In genomic region chr6:27157461-27158315, GRCh38 we compare ENCODE assay signal across 1 cellular context.
TF ChIP-seq lines count a peak whose summit lies in the region.

No MANE protein-coding gene starts in this region.

TF ChIP-seq in GM12878, 131 proteins besides CTCF, POLR2A, EP300 and RAD21 (continued from another document and continues in another):
- TF ChIP-seq ZBTB4 (CRISPR knock-in tag; IDR thresholded peaks at IDR 0.05) (no peak), RELA (IDR thresholded peaks at IDR 0.05; ENCODE audit: borderline replicate concordance, partially characterized antibody) (peak; percentile 21), ZNF622 (IDR thresholded peaks at IDR 0.05) (no peak), FOXM1 (IDR thresholded peaks at IDR 0.05; ENCODE audit: low read depth, low read length) (peak; percentile 63; the same call in 1 of the 2 replicates), POU2F2 (IDR thresholded peaks at IDR 0.05; ENCODE audit: borderline replicate concordance, low read depth, low read length) (0 out of 3 replicates have a peak, but pooled peaks have one; percentile 17), JUND (IDR thresholded peaks at IDR 0.05; ENCODE audit: low read depth, low read length) (no peak), CEBPB (IDR thresholded peaks at IDR 0.05; ENCODE audit: borderline replicate concordance in 1 of 2, low read depth in 2 of 2, low read length in 2 of 2) (0 out of 4 replicates have a peak, but pooled peaks of 1 of the 2 experiments have one; percentile 34), TBL1XR1 (IDR thresholded peaks at IDR 0.05; ENCODE audit: low read depth, low read length) (no peak), CHD4 (IDR thresholded peaks at IDR 0.05) (no peak), REST (IDR thresholded peaks at IDR 0.05; ENCODE audit: low read depth, low read length) (no peak), GABPA (IDR thresholded peaks at IDR 0.05; ENCODE audit: low read depth) (peak; percentile 50; the same call in 1 of the 2 replicates), CREB1 (IDR thresholded peaks at IDR 0.05; ENCODE audit: low read depth) (peak; percentile 50; the same call in 1 of the 2 replicates), E4F1 (IDR thresholded peaks at IDR 0.05; ENCODE audit: borderline replicate concordance, partially characterized antibody) (no peak), FOS (IDR thresholded peaks at IDR 0.05; ENCODE audit: borderline replicate concordance, extremely low read depth, insufficient read length) (no peak), BCL3 (IDR thresholded peaks at IDR 0.05; ENCODE audit: borderline replicate concordance, insufficient read depth, low read depth, low read length, poor library complexity, severe bottlenecking) (no peak), LARP7 (IDR thresholded peaks at IDR 0.05) (no peak; the same call in 1 of the 2 replicates), SMAD1 (IDR thresholded peaks at IDR 0.05; ENCODE audit: low read depth, partially characterized antibody) (no peak), ASH2L (IDR thresholded peaks at IDR 0.05; ENCODE audit: borderline replicate concordance, low read depth) (no peak), MEF2B (IDR thresholded peaks at IDR 0.05; ENCODE audit: partially characterized antibody, poor library complexity, severe bottlenecking) (peak; percentile 33), MAX (IDR thresholded peaks at IDR 0.05; ENCODE audit: low read depth, low read length) (no peak), PML (IDR thresholded peaks at IDR 0.05; ENCODE audit: low read length) (0 out of 2 replicates have a peak, but pooled peaks have one; percentile 37), HDAC6 (IDR thresholded peaks at IDR 0.05; ENCODE audit: unreplicated experiment) (no peak), DPF2 (IDR thresholded peaks at IDR 0.05) (peak; percentile 41; the same call in 1 of the 2 replicates), IRF4 (IDR thresholded peaks at IDR 0.05; ENCODE audit: low read depth, low read length) (no peak; the same call in 1 of the 2 replicates), TCF12 (IDR thresholded peaks at IDR 0.05; ENCODE audit: low read depth, low read length) (peak; percentile 26; the same call in 1 of the 2 replicates), STAT3 (IDR thresholded peaks at IDR 0.05; ENCODE audit: low read depth, low read length) (peak; percentile 80; the same call in 1 of the 2 replicates), SKIL (IDR thresholded peaks at IDR 0.05; ENCODE audit: low read depth, poor library complexity, severe bottlenecking) (peak; percentile 74), CHD1 (IDR thresholded peaks at IDR 0.05; ENCODE audit: low read depth, low read length) (no peak), SRF (IDR thresholded peaks at IDR 0.05; ENCODE audit: low read depth in 2 of 2, low read length in 2 of 2) (no peak), RUNX3 (IDR thresholded peaks at IDR 0.05; ENCODE audit: low read length) (peak; percentile 89), SMAD5 (IDR thresholded peaks at IDR 0.05; ENCODE audit: low read depth) (no peak), ZSCAN29 (IDR thresholded peaks at IDR 0.05) (peak; percentile 90), EED (IDR thresholded peaks at IDR 0.05; ENCODE audit: low read depth) (no peak), CHD2 (IDR thresholded peaks at IDR 0.05; ENCODE audit: borderline replicate concordance, low read depth, low read length) (no peak), IKZF2 (IDR thresholded peaks at IDR 0.05) (peak; percentile 65 to 76), CBX3 (IDR thresholded peaks at IDR 0.05; ENCODE audit: borderline replicate concordance, low read depth) (no peak), NKRF (conservative IDR thresholded peaks at IDR 0.05) (no peak), WRNIP1 (IDR thresholded peaks at IDR 0.05; ENCODE audit: borderline replicate concordance, low read depth, low read length) (no peak), MTA2 (IDR thresholded peaks at IDR 0.05; ENCODE audit: low read depth) (no peak; the same call in 1 of the 2 replicates), NFIC (IDR thresholded peaks at IDR 0.05; ENCODE audit: low read depth, low read length) (peak; percentile 46; the same call in 1 of the 2 replicates), USF1 (IDR thresholded peaks at IDR 0.05; ENCODE audit: borderline replicate concordance, extremely low read length, insufficient read depth, low read depth, low read length) (no peak), ZNF274 (IDR thresholded peaks at IDR 0.05; ENCODE audit: insufficient read depth, insufficient read length) (no peak)
